14 cellular contexts compared by ENCODE assay signal in the genomic region with DNA sequence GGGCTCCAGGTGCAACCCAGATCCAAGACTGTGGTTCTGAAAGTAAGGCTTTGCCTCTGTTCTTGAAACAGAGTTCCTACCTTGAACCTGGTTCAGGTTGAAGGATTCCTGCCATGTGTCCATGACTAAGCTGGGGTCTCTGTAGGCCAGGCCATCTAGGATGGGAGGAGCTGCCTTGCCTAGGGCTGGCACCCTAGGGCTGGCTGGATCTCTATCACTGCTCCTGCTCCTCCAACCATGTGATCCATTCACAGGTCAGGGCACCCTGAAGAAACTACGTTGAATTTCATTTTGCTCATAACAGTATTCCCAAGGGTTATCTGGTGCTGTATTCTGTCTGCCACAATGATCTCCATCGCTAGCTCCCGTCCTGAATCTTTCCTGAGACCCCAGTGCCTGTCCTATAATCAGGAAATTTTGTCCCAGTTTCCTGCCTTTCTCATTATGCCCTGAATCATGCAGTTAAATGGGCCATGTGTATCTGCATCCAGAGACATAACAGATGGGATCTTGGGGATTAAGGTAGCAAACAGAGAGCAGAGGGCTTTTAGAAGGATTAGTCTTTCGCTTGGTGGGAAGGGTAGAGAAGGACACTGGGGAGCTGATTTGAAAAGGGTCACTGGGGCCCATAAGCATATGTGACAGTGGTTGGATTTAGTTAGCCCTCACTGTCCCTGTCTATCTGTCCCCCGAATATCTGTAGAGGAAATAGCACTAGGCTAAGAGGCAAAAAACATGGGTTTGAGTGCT.
"Had no signal": no experiment of that assay in that cellular context is flagged by ENCODE, and none has a peak within 500 bp of the region (broad histone marks: within the 10 kb centered on the region; RNA-seq: fewer than 3 reads in every experiment).

No MANE protein-coding gene starts in this region.

- H3K9me3 ChIP-seq: adrenal gland, gastrocnemius medialis, heart right ventricle, psoas muscle, sigmoid colon, suprapubic skin, upper lobe of left lung had no signal

- H3K4me3 Mint-ChIP-seq: nephron progenitor cell had no signal

- H3K27ac ChIP-seq: adrenal gland, coronary artery, gastrocnemius medialis, heart right ventricle, psoas muscle, sigmoid colon, suprapubic skin, upper lobe of left lung had no signal

- H3K4me1 ChIP-seq: adrenal gland, gastrocnemius medialis, psoas muscle, sigmoid colon, suprapubic skin, upper lobe of left lung had no signal

- ATAC-seq: gastrocnemius medialis; heart right ventricle; left lobe of liver; psoas muscle; stimulated activated naive CD8-positive, alpha-beta T cell treated with anti-CD3 and anti-CD28 coated beads, Interleukin-15, Interleukin-2, amounts not matched to agents 100 U/mL and 50 U/mL, for 24 hours had no signal

- DNase-seq: activated T-cell treated with anti-CD3 and anti-CD28 coated beads, Interleukin-2, amount 50 U/mL, for 48 hours; adrenal gland; effector CD4-positive, alpha-beta T cell; gastrocnemius medialis; heart right ventricle; nephron progenitor cell; psoas muscle; sigmoid colon; stimulated activated CD4-positive, alpha-beta T cell treated with anti-CD3 and anti-CD28 coated beads, Interleukin-12 subunit alpha, Interleukin-12 subunit beta, amount 100 ng/mL, for 4 hours; stimulated activated naive CD8-positive, alpha-beta T cell treated with anti-CD3 and anti-CD28 coated beads, Interleukin-15, Interleukin-2, amounts not matched to agents 100 U/mL and 50 U/mL, for 24 hours; upper lobe of left lung had no signal

- H3K9me3 Mint-ChIP-seq: nephron progenitor cell had no signal

- H3K27me3 ChIP-seq: adrenal gland, gastrocnemius medialis, heart right ventricle, sigmoid colon, suprapubic skin, upper lobe of left lung had no signal

- H3K4me3 ChIP-seq: adrenal gland, coronary artery, gastrocnemius medialis, heart right ventricle, psoas muscle, sigmoid colon, suprapubic skin, upper lobe of left lung had no signal

- H3K36me3 ChIP-seq: adrenal gland, gastrocnemius medialis, sigmoid colon, suprapubic skin, upper lobe of left lung had no signal
